11 cellular contexts compared by ENCODE assay signal in genomic region chr11:71488086-71488967, GRCh38. TPM values are rescaled to one million over a fixed set of nuclear protein-coding genes. Genes with fewer than 3 reads are reported as not detected.
DNase-seq lines count a peak whose midpoint lies in the region; ATAC-seq, FAIRE-seq and TF ChIP-seq lines count a peak whose summit lies in the region.
"Had no signal": no experiment of that assay in that cellular context is flagged by ENCODE, and none has a peak within 500 bp of the region (broad histone marks: within the 10 kb centered on the region; RNA-seq: fewer than 3 reads in every experiment).

No MANE protein-coding gene starts in this region.

- in situ Hi-C loops in HepG2 (cut with HindIII; ENCODE audit: extremely low pct_ligation_motif_present, low pct_unique_long_range_greater_than_20kb), result no loop called here

- TF ChIP-seq CTCF in HFFc6 (IDR thresholded peaks at IDR 0.05), result no peak
- TF ChIP-seq CTCF in HepG2 (CRISPR knock-in tag; IDR thresholded peaks at IDR 0.05), result no peak
- no peak for TF ChIP-seq CTCF in A673 (conservative IDR thresholded peaks at IDR 0.05; ENCODE audit: low read depth, low read length)

- no peak for TF ChIP-seq RAD21 in HepG2 (CRISPR knock-in tag; IDR thresholded peaks at IDR 0.05)

- H3K79me2 ChIP-seq in HepG2 (ENCODE audit: insufficient read depth, low read length), result no peaks in the 10 kb centered on the region

- CTCF ChIA-PET in HepG2 (lab: Yijun Ruan, JAX; ENCODE audit: low intra/inter-chr PET ratio, low total read pairs) (no interaction called here), A673 (lab: Charles Lee) (no interaction called here)

- H3K4me2 ChIP-seq in HepG2 (ENCODE audit: low read depth, low read length), result no peak overlapping the region

- no peaks in the 10 kb centered on the region; the same call in 1 of the 2 replicates for H3K27me3 Mint-ChIP-seq in HFFc6 (ENCODE audit: insufficient read depth)

- no peaks in the 10 kb centered on the region for H3K9me3 ChIP-seq in HepG2 (ENCODE audit: low read length)
- H3K9me3 ChIP-seq in A673 (ENCODE audit: low read depth, low read length, poor library complexity, severe bottlenecking), result no peaks in the 10 kb centered on the region
- H3K9me3 ChIP-seq: prostate gland had no signal

- no peaks in the 10 kb centered on the region for H4K20me1 ChIP-seq in HepG2 (ENCODE audit: insufficient read depth, low read length)

- H3K27ac ChIP-seq in HepG2 (ENCODE audit: extremely low read length, insufficient read depth, low read length) (no peak overlapping the region), A673 (ENCODE audit: low read depth, low read length, poor library complexity, severe bottlenecking) (no peak overlapping the region)
- H3K27ac ChIP-seq: prostate gland, VCaP had no signal

- H3K27me3 ChIP-seq in HepG2 (ENCODE audit: control insufficient read depth in 1 of 2, insufficient read depth in 2 of 2, low read length in 2 of 2) (no peaks in the 10 kb centered on the region), A673 (replicated peaks; ENCODE audit: insufficient read depth, low read depth, low read length, poor library complexity) (no peaks in the 10 kb centered on the region)

- no peak for FAIRE-seq in HepG2 (lab: Jason Lieb, UNC)
- FAIRE-seq: endometrium had no signal

- POLR2A ChIA-PET in HepG2 (lab: Yijun Ruan, JAX) (no interaction called here), A673 (lab: Charles Lee; ENCODE audit: low non-redundant PET) (no interaction called here)

- DNase-seq in 8988T, result peak; percentile 46
- DNase-seq in HFFc6, result peak; percentile 34
- peak; percentile 21 for DNase-seq in astrocyte of the hippocampus (ENCODE audit: low read depth, low spot score)
- no peak for DNase-seq in HepG2 (ENCODE audit: low spot score)
- no peak for DNase-seq in NCI-H2107 (lab: John Stamatoyannopoulos, UW)
- DNase-seq in activated gamma-delta T cell (lab: John Stamatoyannopoulos, UW), result no peak
- DNase-seq in NCI-H82 (lab: John Stamatoyannopoulos, UW), result no peak
- DNase-seq in A673 (ENCODE audit: low spot score), result no peak

- no peak for TF ChIP-seq POLR2A in HepG2 (IDR thresholded peaks at IDR 0.05; ENCODE audit: insufficient read depth in 1 of 2, low read depth in 2 of 2, low read length in 2 of 2)

- no peak overlapping the region; the same call in 1 of the 2 replicates for H3K27ac Mint-ChIP-seq in HFFc6

- no peak overlapping the region for H3K9ac ChIP-seq in HepG2 (ENCODE audit: insufficient read depth, low read depth, low read length)

- H3K4me1 ChIP-seq in HepG2 (ENCODE audit: insufficient read depth, low read length), result no peaks in the 10 kb centered on the region
- H3K4me1 ChIP-seq in A673 (ENCODE audit: insufficient read depth, low read length, poor library complexity, severe bottlenecking), result no peaks in the 10 kb centered on the region
- H3K4me1 ChIP-seq: prostate gland had no signal

- H3K36me3 ChIP-seq in HepG2 (replicated peaks in 1 of 2; ENCODE audit: control insufficient read depth in 1 of 2, insufficient read depth in 2 of 2, low read length in 2 of 2) (peaks cover 14 to 41% of the 10 kb centered on the region in 2 experiments), A673 (ENCODE audit: insufficient read depth, low read length, poor library complexity, severe bottlenecking) (peaks cover 8% of the 10 kb centered on the region)

- H3K36me3 Mint-ChIP-seq in HFFc6 (ENCODE audit: low read depth), result peaks cover 57% of the 10 kb centered on the region

- no peak overlapping the region for H3K4me3 ChIP-seq in HepG2 (replicated peaks in 1 of 3; ENCODE audit: insufficient read depth in 1 of 3, low read depth in 2 of 3, low read length in 3 of 3)
- no peak overlapping the region for H3K4me3 ChIP-seq in A673 (ENCODE audit: low read depth, low read length, poor library complexity, severe bottlenecking)
- H3K4me3 ChIP-seq: prostate gland had no signal

- 91% methylated on average over 16 of the region's 16 CpGs for WGBS in HepG2 (ENCODE audit: low lambda C conversion rate)

- ATAC-seq in HepG2, result no peak

- no peak overlapping the region for H2AFZ ChIP-seq in HepG2 (ENCODE audit: low read length)

- H3K4me3 Mint-ChIP-seq in HFFc6, result no peak overlapping the region

- intact Hi-C loops in HepG2 (cut with micrococcal nuclease; ENCODE audit: unreplicated experiment) (no loop called here), A673 (cut with micrococcal nuclease; ENCODE audit: unreplicated experiment) (no loop called here)

- TF ChIP-seq EP300 in HepG2 (IDR thresholded peaks at IDR 0.05; ENCODE audit: low read depth in 2 of 2, low read length in 2 of 2) (no peak), HepG2 (CRISPR knock-in tag; IDR thresholded peaks at IDR 0.05; ENCODE audit: borderline replicate concordance) (no peak)

- no TSS peak for BruUV-seq in HepG2 (replicated peaks; lab: Mats Ljungman, UMichigan)
- no TSS peak for BruUV-seq in A673 (replicated peaks; lab: Mats Ljungman, UMichigan)

- no peaks in the 10 kb centered on the region for H3K9me3 Mint-ChIP-seq in HFFc6

- H3K4me1 Mint-ChIP-seq in HFFc6 (ENCODE audit: low read depth), result peaks cover 20% of the 10 kb centered on the region

RNA-seq across cellular contexts. Expression of gene NADSYN1, which starts 35.3 kb away (rescaled TPM):
- 10 to 100 TPM; 39.3 to 48.0 (median 46.7) TPM for total RNA-seq in HFFc6 (2021; fragmentation: NEBNext Ultra II Directional; extraction: Animal tissue kit (Norgen Biotek cat#: 25700))
- total RNA-seq in HepG2 (2016; rRNA removed; fragmentation: Illumina TruSeq; extraction: Trizol) (27.1 and 35.7 TPM in 2 replicates), A673 (2021) (35.5 and 46.7 TPM in 2 replicates)
- 8.5 and 12.4 TPM in 2 replicates for total RNA-seq in HepG2 (2016; cell fraction: cytosol; rRNA removed; fragmentation: Illumina TruSeq; extraction: Trizol; ENCODE audit: low read depth)
- total RNA-seq in HepG2 (2016; cell fraction: insoluble cytoplasmic fraction; rRNA removed; fragmentation: Illumina TruSeq; extraction: Trizol), result 24.1 and 36.5 TPM in 2 replicates
- total RNA-seq in HepG2 (2016; cell fraction: membrane; rRNA removed; fragmentation: Illumina TruSeq; extraction: Trizol), result 13.6 and 14.7 TPM in 2 replicates
- 51.5 and 52.3 TPM in 2 replicates for total RNA-seq in HepG2 (2016; cell fraction: nucleus; rRNA removed; fragmentation: Illumina TruSeq; extraction: Trizol)
- polyA plus RNA-seq in HepG2 (2011; rRNA removed), result 51.5 and 63.4 TPM in 2 replicates
- 35.3 and 38.4 TPM in 2 replicates for polyA plus RNA-seq in HepG2 (2011; cell fraction: cytosol; rRNA removed)
- polyA plus RNA-seq in HepG2 (2011; cell fraction: nucleus; rRNA removed), result 278 and 289 TPM in 2 replicates
- polyA plus RNA-seq in HepG2 (2012), result 36.9 and 39.9 TPM in 2 replicates
- polyA plus RNA-seq in HepG2 (2016; cell fraction: cytosol; fragmentation: Illumina TruSeq; extraction: Trizol; ENCODE audit: low read depth), result 8.2 and 8.4 TPM in 2 replicates
- polyA plus RNA-seq in HepG2 (2016; cell fraction: insoluble cytoplasmic fraction; fragmentation: Illumina TruSeq; extraction: Trizol; ENCODE audit: low read depth), result 21.4 and 22.2 TPM in 2 replicates
- 8.4 and 8.9 TPM in 2 replicates for polyA plus RNA-seq in HepG2 (2016; cell fraction: membrane; fragmentation: Illumina TruSeq; extraction: Trizol; ENCODE audit: low read depth)
- 95.9 and 99.0 TPM in 2 replicates for polyA plus RNA-seq in HepG2 (2016; cell fraction: nucleus; fragmentation: Illumina TruSeq; extraction: Trizol; ENCODE audit: insufficient read depth, low read depth)
- polyA minus RNA-seq in HepG2 (2011; rRNA and poly(A)+ RNA removed; ENCODE audit: low replicate concordance), result 80.9 and 97.1 TPM in 2 replicates
- 17.1 and 19.6 TPM in 2 replicates for polyA minus RNA-seq in HepG2 (2011; cell fraction: cytosol; rRNA and poly(A)+ RNA removed)
- polyA minus RNA-seq in HepG2 (2011; cell fraction: nucleus; rRNA and poly(A)+ RNA removed), result 117 and 142 TPM in 2 replicates

RNA-seq across cellular contexts. Expression of gene KRTAP5-7, which starts 38.7 kb away (rescaled TPM):
- not detected for total RNA-seq in HFFc6 (2021; fragmentation: NEBNext Ultra II Directional; extraction: Animal tissue kit (Norgen Biotek cat#: 25700))
- total RNA-seq in HepG2 (2016; rRNA removed; fragmentation: Illumina TruSeq; extraction: Trizol) (not detected in 2 replicates), A673 (2021) (not detected in 2 replicates)
- total RNA-seq in HepG2 (2016; cell fraction: cytosol; rRNA removed; fragmentation: Illumina TruSeq; extraction: Trizol; ENCODE audit: low read depth), result not detected in 2 replicates
- total RNA-seq in HepG2 (2016; cell fraction: insoluble cytoplasmic fraction; rRNA removed; fragmentation: Illumina TruSeq; extraction: Trizol), result not detected in 2 replicates
- not detected in 2 replicates for total RNA-seq in HepG2 (2016; cell fraction: membrane; rRNA removed; fragmentation: Illumina TruSeq; extraction: Trizol)
- total RNA-seq in HepG2 (2016; cell fraction: nucleus; rRNA removed; fragmentation: Illumina TruSeq; extraction: Trizol), result not detected in 2 replicates
- polyA plus RNA-seq in HepG2 (2011; rRNA removed), result 0.54 and 0.91 TPM in 2 replicates
- polyA plus RNA-seq in HepG2 (2011; cell fraction: cytosol; rRNA removed), result 0.38 and 0.96 TPM in 2 replicates
- 2.2 and 3.3 TPM in 2 replicates for polyA plus RNA-seq in HepG2 (2011; cell fraction: nucleus; rRNA removed)
- 1.0 and 6.0 TPM in 2 replicates for polyA plus RNA-seq in HepG2 (2012)
- not detected in 2 replicates for polyA plus RNA-seq in HepG2 (2016; cell fraction: cytosol; fragmentation: Illumina TruSeq; extraction: Trizol; ENCODE audit: low read depth)
- not detected in 2 replicates for polyA plus RNA-seq in HepG2 (2016; cell fraction: insoluble cytoplasmic fraction; fragmentation: Illumina TruSeq; extraction: Trizol; ENCODE audit: low read depth)
- not detected in 2 replicates for polyA plus RNA-seq in HepG2 (2016; cell fraction: membrane; fragmentation: Illumina TruSeq; extraction: Trizol; ENCODE audit: low read depth)
- not detected in 2 replicates for polyA plus RNA-seq in HepG2 (2016; cell fraction: nucleus; fragmentation: Illumina TruSeq; extraction: Trizol; ENCODE audit: insufficient read depth, low read depth)
- 0.60 TPM in 1 of 2 replicates, not detected in the other for polyA minus RNA-seq in HepG2 (2011; rRNA and poly(A)+ RNA removed; ENCODE audit: low replicate concordance)
- polyA minus RNA-seq in HepG2 (2011; cell fraction: cytosol; rRNA and poly(A)+ RNA removed), result not detected in 2 replicates
- polyA minus RNA-seq in HepG2 (2011; cell fraction: nucleus; rRNA and poly(A)+ RNA removed), result 1.1 TPM in 1 of 2 replicates, not detected in the other

RNA-seq across cellular contexts. Expression of gene DHCR7, which starts 40.1 kb away (rescaled TPM):
- 10 to 100 TPM; 44.6 to 55.9 (median 48.9) TPM for total RNA-seq in HFFc6 (2021; fragmentation: NEBNext Ultra II Directional; extraction: Animal tissue kit (Norgen Biotek cat#: 25700))
- total RNA-seq in HepG2 (2016; rRNA removed; fragmentation: Illumina TruSeq; extraction: Trizol) (40.4 and 96.0 TPM in 2 replicates), A673 (2021) (271 and 286 TPM in 2 replicates)
- total RNA-seq in HepG2 (2016; cell fraction: cytosol; rRNA removed; fragmentation: Illumina TruSeq; extraction: Trizol; ENCODE audit: low read depth), result 11.3 and 13.3 TPM in 2 replicates
- total RNA-seq in HepG2 (2016; cell fraction: insoluble cytoplasmic fraction; rRNA removed; fragmentation: Illumina TruSeq; extraction: Trizol), result 38.3 and 98.7 TPM in 2 replicates
- 26.9 and 29.4 TPM in 2 replicates for total RNA-seq in HepG2 (2016; cell fraction: membrane; rRNA removed; fragmentation: Illumina TruSeq; extraction: Trizol)
- total RNA-seq in HepG2 (2016; cell fraction: nucleus; rRNA removed; fragmentation: Illumina TruSeq; extraction: Trizol), result 77.9 and 89.2 TPM in 2 replicates
- polyA plus RNA-seq in HepG2 (2011; rRNA removed), result 143 and 241 TPM in 2 replicates
- 92.8 and 116 TPM in 2 replicates for polyA plus RNA-seq in HepG2 (2011; cell fraction: cytosol; rRNA removed)
- polyA plus RNA-seq in HepG2 (2011; cell fraction: nucleus; rRNA removed), result 82.1 and 131 TPM in 2 replicates
- polyA plus RNA-seq in HepG2 (2012), result 315 and 354 TPM in 2 replicates
- 16.5 and 16.7 TPM in 2 replicates for polyA plus RNA-seq in HepG2 (2016; cell fraction: cytosol; fragmentation: Illumina TruSeq; extraction: Trizol; ENCODE audit: low read depth)
- 50.6 and 73.9 TPM in 2 replicates for polyA plus RNA-seq in HepG2 (2016; cell fraction: insoluble cytoplasmic fraction; fragmentation: Illumina TruSeq; extraction: Trizol; ENCODE audit: low read depth)
- polyA plus RNA-seq in HepG2 (2016; cell fraction: membrane; fragmentation: Illumina TruSeq; extraction: Trizol; ENCODE audit: low read depth), result 26.0 and 32.3 TPM in 2 replicates
- polyA plus RNA-seq in HepG2 (2016; cell fraction: nucleus; fragmentation: Illumina TruSeq; extraction: Trizol; ENCODE audit: insufficient read depth, low read depth), result 165 and 172 TPM in 2 replicates
- polyA minus RNA-seq in HepG2 (2011; rRNA and poly(A)+ RNA removed; ENCODE audit: low replicate concordance), result 160 and 313 TPM in 2 replicates
- 161 and 251 TPM in 2 replicates for polyA minus RNA-seq in HepG2 (2011; cell fraction: cytosol; rRNA and poly(A)+ RNA removed)
- 34.2 and 48.4 TPM in 2 replicates for polyA minus RNA-seq in HepG2 (2011; cell fraction: nucleus; rRNA and poly(A)+ RNA removed)

RNA-seq across cellular contexts. Expression of gene KRTAP5-8, which starts 49.5 kb away (rescaled TPM):
- total RNA-seq in HFFc6 (2021; fragmentation: NEBNext Ultra II Directional; extraction: Animal tissue kit (Norgen Biotek cat#: 25700)), result not detected
- total RNA-seq in HepG2 (2016; rRNA removed; fragmentation: Illumina TruSeq; extraction: Trizol) (not detected in 2 replicates), A673 (2021) (not detected in 2 replicates)
- not detected in 2 replicates for total RNA-seq in HepG2 (2016; cell fraction: cytosol; rRNA removed; fragmentation: Illumina TruSeq; extraction: Trizol; ENCODE audit: low read depth)
- total RNA-seq in HepG2 (2016; cell fraction: insoluble cytoplasmic fraction; rRNA removed; fragmentation: Illumina TruSeq; extraction: Trizol), result not detected in 2 replicates
- not detected in 2 replicates for total RNA-seq in HepG2 (2016; cell fraction: membrane; rRNA removed; fragmentation: Illumina TruSeq; extraction: Trizol)
- total RNA-seq in HepG2 (2016; cell fraction: nucleus; rRNA removed; fragmentation: Illumina TruSeq; extraction: Trizol), result not detected in 2 replicates
- polyA plus RNA-seq in HepG2 (2011; rRNA removed), result 0.05 and 0.20 TPM in 2 replicates
- polyA plus RNA-seq in HepG2 (2011; cell fraction: cytosol; rRNA removed), result 0.09 and 0.17 TPM in 2 replicates
- 0.19 TPM in 1 of 2 replicates, not detected in the other for polyA plus RNA-seq in HepG2 (2011; cell fraction: nucleus; rRNA removed)
- polyA plus RNA-seq in HepG2 (2012), result 0.12 and 0.13 TPM in 2 replicates
- not detected in 2 replicates for polyA plus RNA-seq in HepG2 (2016; cell fraction: cytosol; fragmentation: Illumina TruSeq; extraction: Trizol; ENCODE audit: low read depth)
- not detected in 2 replicates for polyA plus RNA-seq in HepG2 (2016; cell fraction: insoluble cytoplasmic fraction; fragmentation: Illumina TruSeq; extraction: Trizol; ENCODE audit: low read depth)
- polyA plus RNA-seq in HepG2 (2016; cell fraction: membrane; fragmentation: Illumina TruSeq; extraction: Trizol; ENCODE audit: low read depth), result not detected in 2 replicates
- polyA plus RNA-seq in HepG2 (2016; cell fraction: nucleus; fragmentation: Illumina TruSeq; extraction: Trizol; ENCODE audit: insufficient read depth, low read depth), result not detected in 2 replicates
- polyA minus RNA-seq in HepG2 (2011; rRNA and poly(A)+ RNA removed; ENCODE audit: low replicate concordance), result 0.12 TPM in 2 replicates
- not detected in 2 replicates for polyA minus RNA-seq in HepG2 (2011; cell fraction: cytosol; rRNA and poly(A)+ RNA removed)
- polyA minus RNA-seq in HepG2 (2011; cell fraction: nucleus; rRNA and poly(A)+ RNA removed), result not detected in 2 replicates

RNA-seq across cellular contexts. Expression of gene KRTAP5-9, which starts 59.9 kb away (rescaled TPM):
- total RNA-seq in HFFc6 (2021; fragmentation: NEBNext Ultra II Directional; extraction: Animal tissue kit (Norgen Biotek cat#: 25700)), result under 1 TPM in 1 of 6 experiments, not detected in 5; 0.26 TPM
- total RNA-seq in HepG2 (2016; rRNA removed; fragmentation: Illumina TruSeq; extraction: Trizol) (0.09 TPM in 1 of 2 replicates, not detected in the other), A673 (2021) (not detected in 2 replicates)
- total RNA-seq in HepG2 (2016; cell fraction: cytosol; rRNA removed; fragmentation: Illumina TruSeq; extraction: Trizol; ENCODE audit: low read depth), result not detected in 2 replicates
- 0.09 TPM in 1 of 2 replicates, not detected in the other for total RNA-seq in HepG2 (2016; cell fraction: insoluble cytoplasmic fraction; rRNA removed; fragmentation: Illumina TruSeq; extraction: Trizol)
- total RNA-seq in HepG2 (2016; cell fraction: membrane; rRNA removed; fragmentation: Illumina TruSeq; extraction: Trizol), result not detected in 2 replicates
- total RNA-seq in HepG2 (2016; cell fraction: nucleus; rRNA removed; fragmentation: Illumina TruSeq; extraction: Trizol), result not detected in 2 replicates
- polyA plus RNA-seq in HepG2 (2011; rRNA removed), result 0.42 TPM in 1 of 2 replicates, not detected in the other
- 0.21 and 0.24 TPM in 2 replicates for polyA plus RNA-seq in HepG2 (2011; cell fraction: cytosol; rRNA removed)
- polyA plus RNA-seq in HepG2 (2011; cell fraction: nucleus; rRNA removed), result 0.98 and 1.3 TPM in 2 replicates
- 0.28 and 1.2 TPM in 2 replicates for polyA plus RNA-seq in HepG2 (2012)
- not detected in 2 replicates for polyA plus RNA-seq in HepG2 (2016; cell fraction: cytosol; fragmentation: Illumina TruSeq; extraction: Trizol; ENCODE audit: low read depth)
- polyA plus RNA-seq in HepG2 (2016; cell fraction: insoluble cytoplasmic fraction; fragmentation: Illumina TruSeq; extraction: Trizol; ENCODE audit: low read depth), result not detected in 2 replicates
- not detected in 2 replicates for polyA plus RNA-seq in HepG2 (2016; cell fraction: membrane; fragmentation: Illumina TruSeq; extraction: Trizol; ENCODE audit: low read depth)
- polyA plus RNA-seq in HepG2 (2016; cell fraction: nucleus; fragmentation: Illumina TruSeq; extraction: Trizol; ENCODE audit: insufficient read depth, low read depth), result 0.57 TPM in 1 of 2 replicates, not detected in the other
- polyA minus RNA-seq in HepG2 (2011; rRNA and poly(A)+ RNA removed; ENCODE audit: low replicate concordance), result 0.12 TPM in 1 of 2 replicates, not detected in the other
- polyA minus RNA-seq in HepG2 (2011; cell fraction: cytosol; rRNA and poly(A)+ RNA removed), result not detected in 2 replicates
- polyA minus RNA-seq in HepG2 (2011; cell fraction: nucleus; rRNA and poly(A)+ RNA removed), result not detected in 2 replicates

Comparison
In these comparisons a context has a peak if more than half of its experiments do, and no peak if none do; other contexts are left out.
1. DNase-seq: peak in 8988T (single experiment), HFFc6 (single experiment) and astrocyte of the hippocampus (single experiment); none in HepG2 (single experiment), NCI-H2107 (single experiment), activated gamma-delta T cell (single experiment), NCI-H82 (single experiment) and A673 (single experiment).